In genomic region chr6:106529438-106529837, GRCh38 we compare ENCODE assay signal across 28 cellular contexts.
DNase-seq lines count a peak whose midpoint lies in the region; ATAC-seq, FAIRE-seq and TF ChIP-seq lines count a peak whose summit lies in the region.
"Had no signal": no experiment of that assay in that cellular context is flagged by ENCODE, and none has a peak within 500 bp of the region (broad histone marks: within the 10 kb centered on the region; RNA-seq: fewer than 3 reads in every experiment).

No MANE protein-coding gene starts in this region.

- no peak for DNase-seq in stimulated activated naive CD8-positive, alpha-beta T cell treated with anti-CD3 and anti-CD28 coated beads, Interleukin-15, Interleukin-2, amounts not matched to agents 100 U/mL and 50 U/mL, for 24 hours
- DNase-seq in SK-N-MC (ENCODE audit: low read depth, low spot score) = no peak
- DNase-seq in fibroblast of lung (ENCODE audit: low read depth in 2 of 2) = peak in 1 of 2 donors; percentile 63
- DNase-seq in NCI-H226 = no peak
- DNase-seq in HCEC 1CT = no peak
- no peak for DNase-seq in urothelium cell line (ENCODE audit: low spot score)
- DNase-seq in NCI-H2196 treated with DMSO at 0.1 percent for 48 hours (lab: John Stamatoyannopoulos, UW; ENCODE audit: unreplicated experiment) = no peak
- DNase-seq: activated CD4-positive, alpha-beta T cell treated with anti-CD3 and anti-CD28 coated beads, Interleukin-2, amount 50 U/mL, for 4 hours; activated CD4-positive, CD25-positive, alpha-beta regulatory T cell; activated naive CD4-positive, alpha-beta T cell; caudate nucleus; H9; islet precursor cell; lower lobe of right lung; NCI-H1048; NCI-H187 treated with DMSO at 0.1 percent for 48 hours; NCI-H69; stimulated activated CD4-positive, alpha-beta T cell treated with anti-CD3 and anti-CD28 coated beads, Interleukin-2, amount 100 ng/mL, for 48 hours; T-helper 9 cell; testis had no signal

- no peaks in the 10 kb centered on the region for H3K9me3 ChIP-seq in SK-N-MC (ENCODE audit: low read depth, low read length)
- no peaks in the 10 kb centered on the region for H3K9me3 ChIP-seq in fibroblast of lung (ENCODE audit: control insufficient read depth, insufficient read depth, low read depth, low read length)
- H3K9me3 ChIP-seq: lower lobe of right lung, testis, vagina had no signal

- H3K9ac ChIP-seq in SK-N-MC (ENCODE audit: insufficient read length) (peak overlapping the region; percentile 56), fibroblast of lung (ENCODE audit: insufficient read depth, low read length) (no peak overlapping the region)

- H2AFZ ChIP-seq in fibroblast of lung (ENCODE audit: low read length) = no peak overlapping the region

- H3K27ac ChIP-seq in SK-N-MC = peak overlapping the region; percentile 99
- peak overlapping the region; percentile 14 for H3K27ac ChIP-seq in fibroblast of lung (ENCODE audit: insufficient read depth, low read length)
- H3K27ac ChIP-seq: HL-60, lower lobe of right lung, testis, vagina had no signal

- no peak overlapping the region for H3K4me3 Mint-ChIP-seq in stimulated activated naive CD8-positive, alpha-beta T cell treated with anti-CD3 and anti-CD28 coated beads, Interleukin-15, Interleukin-2, amounts not matched to agents 100 ng/mL and 50 ng/mL, for 24 hours
- H3K4me3 Mint-ChIP-seq: CD14-positive monocyte; dendritic cell treated with granulocyte-macrophage colony-stimulating factor and Interleukin-4, amounts not matched to agents 40 ng/mL and 50 ng/mL, for 4 days; H9; stimulated activated memory B cell treated with anti-CD40 and anti-IgM and Interleukin-4, amounts not matched to agents 10 μg/mL and 1 μg/mL and 100 μg/mL, for 72 hours had no signal

- no peaks in the 10 kb centered on the region for H3K27me3 Mint-ChIP-seq in stimulated activated naive CD8-positive, alpha-beta T cell treated with anti-CD3 and anti-CD28 coated beads, Interleukin-15, Interleukin-2, amounts not matched to agents 100 ng/mL and 50 ng/mL, for 24 hours
- H3K27me3 Mint-ChIP-seq: dendritic cell treated with granulocyte-macrophage colony-stimulating factor and Interleukin-4, amounts not matched to agents 40 ng/mL and 50 ng/mL, for 4 days; stimulated activated memory B cell treated with anti-CD40 and anti-IgM and Interleukin-4, amounts not matched to agents 10 μg/mL and 1 μg/mL and 100 μg/mL, for 72 hours had no signal

- H3K36me3 ChIP-seq in SK-N-MC (ENCODE audit: insufficient read depth, low read length) (no peaks in the 10 kb centered on the region), fibroblast of lung (ENCODE audit: control insufficient read depth, insufficient read depth, low read length) (no peaks in the 10 kb centered on the region)
- H3K36me3 ChIP-seq: vagina had no signal

- H3K4me3 ChIP-seq in SK-N-MC (0 out of 2 replicates have a peak overlapping the region, but pooled peaks have one; percentile 55), fibroblast of lung (replicated peaks in 1 of 4; ENCODE audit: control extremely low read depth in 1 of 4, insufficient read depth in 1 of 4, low read depth in 3 of 4, low read length in 4 of 4) (no peak overlapping the region)
- H3K4me3 ChIP-seq: GM12878, lower lobe of right lung, testis, vagina had no signal

- no peaks in the 10 kb centered on the region for H3K79me2 ChIP-seq in fibroblast of lung (ENCODE audit: control insufficient read depth, insufficient read depth, low read length)

- peak overlapping the region; percentile 34 for H3K27ac Mint-ChIP-seq in stimulated activated naive CD8-positive, alpha-beta T cell treated with anti-CD3 and anti-CD28 coated beads, Interleukin-15, Interleukin-2, amounts not matched to agents 100 ng/mL and 50 ng/mL, for 24 hours
- H3K27ac Mint-ChIP-seq: dendritic cell treated with granulocyte-macrophage colony-stimulating factor and Interleukin-4, amounts not matched to agents 40 ng/mL and 50 ng/mL, for 4 days; H9; stimulated activated memory B cell treated with anti-CD40 and anti-IgM and Interleukin-4, amounts not matched to agents 10 μg/mL and 1 μg/mL and 100 μg/mL, for 72 hours had no signal

- no peak for FAIRE-seq in urothelium cell line (lab: Jason Lieb, UNC)
- FAIRE-seq: endometrium, GM12878 had no signal

- H4K20me1 ChIP-seq in fibroblast of lung (ENCODE audit: control insufficient read depth, extremely low read depth, insufficient read depth, low read length) = no peaks in the 10 kb centered on the region

- TF ChIP-seq CTCF in fibroblast of lung (conservative IDR thresholded peaks at IDR 0.05 in 1 of 2, IDR thresholded peaks at IDR 0.05 in 1 of 2; ENCODE audit: low read depth in 1 of 2, low read length in 2 of 2) = no peak

- H3K4me1 Mint-ChIP-seq in stimulated activated naive CD8-positive, alpha-beta T cell treated with anti-CD3 and anti-CD28 coated beads, Interleukin-15, Interleukin-2, amounts not matched to agents 100 ng/mL and 50 ng/mL, for 24 hours (ENCODE audit: low read depth) = peaks cover 87% of the 10 kb centered on the region

- no peak for ATAC-seq in stimulated activated naive CD8-positive, alpha-beta T cell treated with anti-CD3 and anti-CD28 coated beads, Interleukin-15, Interleukin-2, amounts not matched to agents 100 U/mL and 50 U/mL, for 24 hours
- ATAC-seq: GM12878; lower lobe of right lung; stimulated activated memory B cell treated with anti-CD40 and anti-IgM and Interleukin-4, amounts not matched to agents 10 μg/mL and 1 μg/mL and 100 μg/mL, for 72 hours had no signal

- no peaks in the 10 kb centered on the region for H3K27me3 ChIP-seq in fibroblast of lung (ENCODE audit: control insufficient read depth, insufficient read depth, low read length)
- H3K27me3 ChIP-seq: testis, vagina had no signal

- H3K4me2 ChIP-seq in fibroblast of lung (ENCODE audit: extremely low read depth, insufficient read depth, low read length) = no peak overlapping the region

- H3K4me1 ChIP-seq in fibroblast of lung (ENCODE audit: control insufficient read depth, extremely low read depth, insufficient read depth, low read length) = peaks cover 13% of the 10 kb centered on the region
- H3K4me1 ChIP-seq: testis had no signal

- H3K9me3 Mint-ChIP-seq in stimulated activated naive CD8-positive, alpha-beta T cell treated with anti-CD3 and anti-CD28 coated beads, Interleukin-15, Interleukin-2, amounts not matched to agents 100 ng/mL and 50 ng/mL, for 24 hours = no peaks in the 10 kb centered on the region
- H3K9me3 Mint-ChIP-seq: CD14-positive monocyte; dendritic cell treated with granulocyte-macrophage colony-stimulating factor and Interleukin-4, amounts not matched to agents 40 ng/mL and 50 ng/mL, for 4 days; H9; stimulated activated memory B cell treated with anti-CD40 and anti-IgM and Interleukin-4, amounts not matched to agents 10 μg/mL and 1 μg/mL and 100 μg/mL, for 72 hours had no signal

- H3K36me3 Mint-ChIP-seq in stimulated activated naive CD8-positive, alpha-beta T cell treated with anti-CD3 and anti-CD28 coated beads, Interleukin-15, Interleukin-2, amounts not matched to agents 100 ng/mL and 50 ng/mL, for 24 hours (ENCODE audit: low read depth) = peaks cover 67% of the 10 kb centered on the region
